18 cellular contexts compared by ENCODE assay signal in the genomic region with DNA sequence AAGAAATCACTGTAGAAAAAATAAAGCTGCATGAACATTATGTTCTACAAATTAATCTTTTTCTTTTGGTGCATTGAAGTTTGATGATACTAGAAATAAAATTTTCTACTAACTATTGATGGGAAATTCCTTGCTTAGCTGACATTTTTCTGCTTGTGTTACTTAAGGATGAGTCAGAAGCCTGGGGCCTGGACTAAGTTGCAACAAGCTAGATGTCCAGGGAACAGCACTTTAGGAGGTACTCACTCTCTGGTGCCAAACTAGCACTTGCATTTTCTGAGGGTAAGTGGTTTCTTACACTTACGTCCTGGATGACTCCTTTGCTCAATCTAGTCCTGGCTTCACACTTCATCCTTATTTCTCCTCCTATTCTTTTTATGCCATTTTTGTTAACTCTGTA.
"Had no signal": no experiment of that assay in that cellular context is flagged by ENCODE, and none has a peak within 500 bp of the region (broad histone marks: within the 10 kb centered on the region; RNA-seq: fewer than 3 reads in every experiment).

No MANE protein-coding gene starts in this region.

- H3K4me1 Mint-ChIP-seq: naive thymus-derived CD4-positive, alpha-beta T cell; stimulated activated naive CD8-positive, alpha-beta T cell treated with anti-CD3 and anti-CD28 coated beads, Interleukin-15, amount 100 ng/mL, for 72 hours had no signal

- H3K4me3 ChIP-seq: cardiac muscle cell, dorsolateral prefrontal cortex, gastroesophageal sphincter, pancreas, sigmoid colon, spleen, thoracic aorta had no signal

- H3K27me3 ChIP-seq: cardiac muscle cell, dorsolateral prefrontal cortex, gastroesophageal sphincter, pancreas, sigmoid colon, spleen had no signal

- DNase-seq: activated CD4-positive, alpha-beta T cell treated with anti-CD3 and anti-CD28 coated beads for 1 hour; activated CD4-positive, alpha-beta T cell treated with anti-CD3 and anti-CD28 coated beads, Interleukin-2, amount 50 U/mL, for 48 hours; activated effector memory CD4-positive, alpha-beta T cell treated with Interleukin-2 at 50 U/mL for 16 hours; activated T-cell treated with anti-CD3 and anti-CD28 coated beads, Interleukin-2, amount 50 U/mL, for 4 hours; amygdala; dorsolateral prefrontal cortex; endodermal cell; islet precursor cell; naive thymus-derived CD4-positive, alpha-beta T cell; pancreas; sigmoid colon; spleen; stimulated activated naive CD8-positive, alpha-beta T cell treated with anti-CD3 and anti-CD28 coated beads, Interleukin-15, amount 100 ng/mL, for 72 hours had no signal

- H3K27ac Mint-ChIP-seq: activated naive CD8-positive, alpha-beta T cell; naive thymus-derived CD4-positive, alpha-beta T cell; stimulated activated naive CD8-positive, alpha-beta T cell treated with anti-CD3 and anti-CD28 coated beads, Interleukin-15, amount 100 ng/mL, for 72 hours had no signal

- H3K4me3 Mint-ChIP-seq: activated naive CD8-positive, alpha-beta T cell; activated T-cell treated with anti-CD3 and anti-CD28 coated beads, Interleukin-2, amount 50 U/mL, for 4 hours; endodermal cell; naive thymus-derived CD4-positive, alpha-beta T cell; stimulated activated naive CD8-positive, alpha-beta T cell treated with anti-CD3 and anti-CD28 coated beads, Interleukin-15, amount 100 ng/mL, for 72 hours had no signal

- H3K9me3 ChIP-seq: pancreas, thoracic aorta had no signal

- H3K27ac ChIP-seq: cardiac muscle cell, dorsolateral prefrontal cortex, gastroesophageal sphincter, pancreas, sigmoid colon, spleen, thoracic aorta had no signal

- H3K27me3 Mint-ChIP-seq: activated naive CD8-positive, alpha-beta T cell; naive thymus-derived CD4-positive, alpha-beta T cell; stimulated activated naive CD8-positive, alpha-beta T cell treated with anti-CD3 and anti-CD28 coated beads, Interleukin-15, amount 100 ng/mL, for 72 hours had no signal

- H3K4me1 ChIP-seq: gastroesophageal sphincter, pancreas, sigmoid colon, spleen had no signal

- ATAC-seq: activated T-cell treated with anti-CD3 and anti-CD28 coated beads, Interleukin-2, amount 50 U/mL, for 4 hours; gastroesophageal sphincter; left lobe of liver; naive thymus-derived CD4-positive, alpha-beta T cell; pancreas; stimulated activated naive CD8-positive, alpha-beta T cell treated with anti-CD3 and anti-CD28 coated beads, Interleukin-15, amount 100 ng/mL, for 72 hours had no signal

- H3K36me3 ChIP-seq: cardiac muscle cell, gastroesophageal sphincter, pancreas, sigmoid colon, spleen, thoracic aorta had no signal
